In the genomic region with DNA sequence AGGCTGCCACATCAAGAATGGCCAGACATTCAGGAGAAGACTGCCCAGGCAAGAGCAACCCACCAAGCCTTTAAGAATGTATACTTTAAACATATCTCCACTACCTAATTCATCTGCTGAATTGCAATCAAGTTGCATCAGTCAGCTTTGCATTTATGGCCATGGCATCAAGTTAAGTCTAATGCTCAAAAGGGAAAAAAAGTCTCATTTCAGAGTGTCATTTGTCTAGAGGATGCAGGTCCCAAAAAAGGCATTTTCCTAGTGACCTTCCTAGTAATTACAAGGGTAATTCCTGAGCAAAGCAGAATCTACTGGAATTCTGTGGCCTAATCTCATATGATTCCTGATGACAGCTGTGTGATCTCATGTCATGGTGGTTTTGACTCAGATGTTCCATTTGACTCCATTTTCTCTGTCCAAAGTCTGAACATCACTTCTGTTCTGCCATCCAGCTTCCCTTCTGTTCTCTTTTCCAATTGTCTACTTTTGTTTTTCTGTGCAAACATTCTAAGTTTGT, we compare ENCODE assay signal across 26 cellular contexts. TPM values are rescaled to one million over a fixed set of nuclear protein-coding genes. Genes with fewer than 3 reads are reported as not detected.
"Had no signal": no experiment of that assay in that cellular context is flagged by ENCODE, and none has a peak within 500 bp of the region (broad histone marks: within the 10 kb centered on the region; RNA-seq: fewer than 3 reads in every experiment).

No MANE protein-coding gene starts in this region.

- H3K27me3 ChIP-seq: hepatocyte, neural progenitor cell, testis, uterus had no signal

- DNase-seq: activated B cell treated with CpG ODN at 0.5 μM for 24 hours; activated CD4-positive, alpha-beta T cell treated with anti-CD3 and anti-CD28 coated beads for 36 hours; activated CD4-positive, alpha-beta T cell treated with anti-CD3 and anti-CD28 coated beads, Interleukin-2, amount 50 U/mL, for 4 hours; activated CD8-positive, alpha-beta memory T cell treated with anti-CD3 and anti-CD28 coated beads, Interleukin-2, amount 50 U/mL, for 48 hours; activated naive CD4-positive, alpha-beta T cell treated with anti-CD3 and anti-CD28 coated beads for 36 hours; activated naive CD8-positive, alpha-beta T cell treated with anti-CD3 and anti-CD28 coated beads, Interleukin-2, amount 10 ng/mL, durations not matched to agents 7 days and 5 days; activated T-cell treated with anti-CD3 and anti-CD28 coated beads, Interleukin-2, amount 50 U/mL, for 4 hours; amygdala; dermis blood vessel endothelial cell; effector CD8-positive, alpha-beta T cell; glutamatergic neuron; immature natural killer cell; lower lobe of right lung; naive thymus-derived CD8-positive, alpha-beta T cell; stimulated activated CD4-positive, alpha-beta T cell treated with anti-CD3 and anti-CD28 coated beads, Interleukin-4, amount 100 ng/mL, for 1 hour; stimulated activated naive CD4-positive, alpha-beta T cell; T1000; testis; trophoblast cell; uterus had no signal

- H3K4me1 ChIP-seq: lower lobe of right lung, neural progenitor cell, testis, uterus had no signal

- ATAC-seq: activated CD4-positive, alpha-beta T cell treated with anti-CD3 and anti-CD28 coated beads for 36 hours; activated T-cell treated with anti-CD3 and anti-CD28 coated beads, Interleukin-2, amount 50 U/mL, for 4 hours; left lobe of liver; lower lobe of right lung; naive thymus-derived CD8-positive, alpha-beta T cell; sciatic nerve had no signal

- H3K4me1 Mint-ChIP-seq: activated B cell treated with CpG ODN at 0.5 μM for 24 hours; activated CD4-positive, alpha-beta T cell treated with anti-CD3 and anti-CD28 coated beads for 36 hours; activated naive CD8-positive, alpha-beta T cell treated with anti-CD3 and anti-CD28 coated beads, Interleukin-2, amount 10 ng/mL, durations not matched to agents 7 days and 5 days; immature natural killer cell; naive thymus-derived CD8-positive, alpha-beta T cell; neural progenitor cell had no signal

- H3K9me3 Mint-ChIP-seq: activated B cell treated with CpG ODN at 0.5 μM for 24 hours; activated naive CD4-positive, alpha-beta T cell treated with anti-CD3 and anti-CD28 coated beads for 36 hours; activated naive CD8-positive, alpha-beta T cell treated with anti-CD3 and anti-CD28 coated beads, Interleukin-2, amount 10 ng/mL, durations not matched to agents 7 days and 5 days; activated T-cell treated with anti-CD3 and anti-CD28 coated beads, Interleukin-2, amount 50 U/mL, for 4 hours; neural progenitor cell had no signal

- H3K27ac ChIP-seq: hepatocyte, lower lobe of right lung, neural progenitor cell, testis, uterus had no signal

- H2AFZ ChIP-seq: hepatocyte, neural progenitor cell had no signal

- H3K36me3 Mint-ChIP-seq: activated naive CD8-positive, alpha-beta T cell treated with anti-CD3 and anti-CD28 coated beads, Interleukin-2, amount 10 ng/mL, durations not matched to agents 7 days and 5 days; immature natural killer cell; naive thymus-derived CD8-positive, alpha-beta T cell; neural progenitor cell had no signal

- H3K4me3 ChIP-seq: hepatocyte, lower lobe of right lung, neural progenitor cell, testis, uterus had no signal

- H3K9ac ChIP-seq: neural progenitor cell had no signal

- H3K9me3 ChIP-seq: lower lobe of right lung, testis, uterus had no signal

- H3K4me3 Mint-ChIP-seq: activated B cell treated with CpG ODN at 0.5 μM for 24 hours; activated CD4-positive, alpha-beta T cell treated with anti-CD3 and anti-CD28 coated beads for 36 hours; activated naive CD4-positive, alpha-beta T cell treated with anti-CD3 and anti-CD28 coated beads for 36 hours; activated naive CD8-positive, alpha-beta T cell treated with anti-CD3 and anti-CD28 coated beads, Interleukin-2, amount 10 ng/mL, durations not matched to agents 7 days and 5 days; activated T-cell treated with anti-CD3 and anti-CD28 coated beads, Interleukin-2, amount 50 U/mL, for 4 hours; immature natural killer cell; naive thymus-derived CD8-positive, alpha-beta T cell; neural progenitor cell had no signal

- H3K36me3 ChIP-seq: lower lobe of right lung, neural progenitor cell, uterus had no signal

- H3K4me2 ChIP-seq: hepatocyte, neural progenitor cell had no signal

- H3K27ac Mint-ChIP-seq: activated B cell treated with CpG ODN at 0.5 μM for 24 hours; activated CD4-positive, alpha-beta T cell treated with anti-CD3 and anti-CD28 coated beads for 36 hours; activated naive CD4-positive, alpha-beta T cell treated with anti-CD3 and anti-CD28 coated beads for 36 hours; activated naive CD8-positive, alpha-beta T cell treated with anti-CD3 and anti-CD28 coated beads, Interleukin-2, amount 10 ng/mL, durations not matched to agents 7 days and 5 days; immature natural killer cell; naive thymus-derived CD8-positive, alpha-beta T cell; neural progenitor cell had no signal

RNA-seq across cellular contexts. Expression of gene CABCOCO1, which starts 7.3 kb away (rescaled TPM):
- total RNA-seq: activated B cell treated with CpG ODN at 0.5 μM for 24 hours; activated CD4-positive, alpha-beta T cell treated with anti-CD3 and anti-CD28 coated beads for 36 hours; activated CD8-positive, alpha-beta memory T cell treated with anti-CD3 and anti-CD28 coated beads for 36 hours; activated naive CD4-positive, alpha-beta T cell treated with anti-CD3 and anti-CD28 coated beads for 36 hours; activated naive CD8-positive, alpha-beta T cell treated with anti-CD3 and anti-CD28 coated beads, Interleukin-2, amount 10 ng/mL, durations not matched to agents 7 days and 5 days; activated T-cell treated with anti-CD3 and anti-CD28 coated beads, Interleukin-2, amount 50 U/mL, for 4 hours; cardiac septum; dermis blood vessel endothelial cell; left lobe of liver; naive thymus-derived CD8-positive, alpha-beta T cell; sciatic nerve had no signal
- polyA plus RNA-seq: immature natural killer cell; naive thymus-derived CD8-positive, alpha-beta T cell had no signal
